Comparison of ENCODE assay signal across 16 cellular contexts in the genomic region with DNA sequence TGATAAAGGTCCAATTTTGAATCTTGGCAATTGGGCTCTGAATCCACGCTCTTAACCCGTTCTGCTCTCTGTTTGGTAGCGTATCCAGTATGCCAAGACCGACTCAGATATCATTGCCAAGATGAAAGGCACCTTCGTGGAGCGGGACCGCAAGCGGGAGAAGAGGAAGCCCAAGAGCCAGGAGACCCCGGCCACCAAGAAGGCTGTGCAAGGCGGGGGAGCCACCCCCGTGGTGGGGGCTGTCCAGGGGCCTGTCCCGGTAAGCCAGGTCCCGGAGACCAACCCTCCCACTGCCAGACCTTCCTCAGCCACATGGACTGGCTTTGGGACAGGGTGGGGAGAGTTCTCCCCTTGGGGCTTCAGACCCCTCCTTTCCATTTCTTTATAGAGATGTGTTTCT. TPM values are rescaled to one million over a fixed set of nuclear protein-coding genes. Genes with fewer than 3 reads are reported as not detected.
DNase-seq lines count a peak whose midpoint lies in the region; ATAC-seq, FAIRE-seq and TF ChIP-seq lines count a peak whose summit lies in the region.
"Had no signal": no experiment of that assay in that cellular context is flagged by ENCODE, and none has a peak within 500 bp of the region (broad histone marks: within the 10 kb centered on the region; RNA-seq: fewer than 3 reads in every experiment).

No MANE protein-coding gene starts in this region.

- H3K36me3 ChIP-seq in HepG2 (replicated peaks in 1 of 2; ENCODE audit: control insufficient read depth in 1 of 2, insufficient read depth in 2 of 2, low read length in 2 of 2), result peaks cover 40 to 82% of the 10 kb centered on the region in 2 experiments
- H3K36me3 ChIP-seq in right lobe of liver, result peaks cover 22 to 84% (median 55%) of the 10 kb centered on the region in 4 donors

- H3K4me2 ChIP-seq in HepG2 (ENCODE audit: low read depth, low read length), result no peak overlapping the region
- H3K4me2 ChIP-seq: BLaER1 treated with 17β-estradiol and CSF1 and Interleukin-3, amounts not matched to agents 10 nM and 100 nM had no signal

- TF ChIP-seq EP300 in HepG2 (IDR thresholded peaks at IDR 0.05; ENCODE audit: low read depth in 2 of 2, low read length in 2 of 2) (no peak), HepG2 (CRISPR knock-in tag; IDR thresholded peaks at IDR 0.05; ENCODE audit: borderline replicate concordance) (no peak)

- H3K4me1 Mint-ChIP-seq in activated T-helper 17 cell treated with anti-CD3 and anti-CD28 coated beads, Interleukin-2, amount 50 U/mL, for 72 hours, result peaks cover 54% of the 10 kb centered on the region
- H3K4me1 Mint-ChIP-seq in memory B cell, result peaks cover 28% of the 10 kb centered on the region

- TF ChIP-seq POLR2A in HepG2 (IDR thresholded peaks at IDR 0.05; ENCODE audit: insufficient read depth in 1 of 2, low read depth in 2 of 2, low read length in 2 of 2) (no peak), right lobe of liver (IDR thresholded peaks at IDR 0.05) (no peak)

- no peak for TF ChIP-seq RAD21 in HepG2 (CRISPR knock-in tag; IDR thresholded peaks at IDR 0.05)

- POLR2A ChIA-PET in HepG2 (lab: Yijun Ruan, JAX), result interaction anchor here (1.7 kb wide), 1 partner anchor 39 kb away, joined by 4 read pairs; no protein-coding TSS in a partner anchor

- H3K36me3 Mint-ChIP-seq in activated T-helper 17 cell treated with anti-CD3 and anti-CD28 coated beads, Interleukin-2, amount 50 U/mL, for 72 hours (ENCODE audit: low read depth), result peaks cover 100% of the 10 kb centered on the region
- peaks cover 54% of the 10 kb centered on the region for H3K36me3 Mint-ChIP-seq in memory B cell

- intact Hi-C loops in HepG2 (cut with micrococcal nuclease; ENCODE audit: unreplicated experiment), result no loop called here
- intact Hi-C loops in right lobe of liver (cut with DNase I), result no loop called here

- no peak overlapping the region for H3K4me3 ChIP-seq in HepG2 (replicated peaks in 1 of 3; ENCODE audit: insufficient read depth in 1 of 3, low read depth in 2 of 3, low read length in 3 of 3)
- no peak overlapping the region for H3K4me3 ChIP-seq in right lobe of liver
- H3K4me3 ChIP-seq: BLaER1 treated with 17β-estradiol and CSF1 and Interleukin-3, amounts not matched to agents 10 nM and 100 nM had no signal

- no peak overlapping the region for H3K9ac ChIP-seq in HepG2 (ENCODE audit: insufficient read depth, low read depth, low read length)
- H3K9ac ChIP-seq: BLaER1 treated with 17β-estradiol and CSF1 and Interleukin-3, amounts not matched to agents 10 nM and 100 nM had no signal

- WGBS in HepG2 (ENCODE audit: low lambda C conversion rate), result 96% methylated on average over 10 of the region's 13 CpGs
- WGBS in right lobe of liver (ENCODE audit: insufficient coverage, low coverage, low lambda C conversion rate, missing lambda C conversion rate), result 83% methylated on average over 1 of the region's 13 CpGs

- peak overlapping the region; percentile 37 for H3K27ac Mint-ChIP-seq in activated T-helper 17 cell treated with anti-CD3 and anti-CD28 coated beads, Interleukin-2, amount 50 U/mL, for 72 hours
- H3K27ac Mint-ChIP-seq in memory B cell, result peak overlapping the region; percentile 48
- H3K27ac Mint-ChIP-seq: B cell had no signal

- H3K27me3 ChIP-seq in HepG2 (ENCODE audit: control insufficient read depth in 1 of 2, insufficient read depth in 2 of 2, low read length in 2 of 2) (no peaks in the 10 kb centered on the region), right lobe of liver (no peaks in the 10 kb centered on the region)
- H3K27me3 ChIP-seq: BLaER1 treated with 17β-estradiol and CSF1 and Interleukin-3, amounts not matched to agents 10 nM and 100 nM had no signal

- CTCF ChIA-PET in HepG2 (lab: Yijun Ruan, JAX; ENCODE audit: low intra/inter-chr PET ratio, low total read pairs), result no interaction called here

- no peak overlapping the region for H3K27ac ChIP-seq in HepG2 (ENCODE audit: extremely low read length, insufficient read depth, low read length)
- no peak overlapping the region for H3K27ac ChIP-seq in right lobe of liver
- H3K27ac ChIP-seq: BLaER1 treated with 17β-estradiol and CSF1 and Interleukin-3, amounts not matched to agents 10 nM and 100 nM had no signal

- DNase-seq in HepG2 (ENCODE audit: low spot score), result no peak
- no peak for DNase-seq in right lobe of liver
- no peak for DNase-seq in memory B cell (ENCODE audit: low spot score in 2 of 2)
- DNase-seq in NAMALWA (ENCODE audit: low spot score), result no peak
- DNase-seq: CD8-positive, alpha-beta memory T cell; COR-L47; H9 had no signal

- peaks cover 36% of the 10 kb centered on the region for H3K79me2 ChIP-seq in HepG2 (ENCODE audit: insufficient read depth, low read length)

- no peak overlapping the region for H2AFZ ChIP-seq in HepG2 (ENCODE audit: low read length)

- H3K4me1 ChIP-seq in HepG2 (ENCODE audit: insufficient read depth, low read length) (peaks cover 30% of the 10 kb centered on the region), right lobe of liver (peaks cover 0 to 26% (median 7%) of the 10 kb centered on the region in 4 donors)

- no peaks in the 10 kb centered on the region for H3K9me3 Mint-ChIP-seq in activated T-helper 17 cell treated with anti-CD3 and anti-CD28 coated beads, Interleukin-2, amount 50 U/mL, for 72 hours
- no peaks in the 10 kb centered on the region for H3K9me3 Mint-ChIP-seq in memory B cell
- H3K9me3 Mint-ChIP-seq: CD8-positive, alpha-beta memory T cell; H9 had no signal

- peaks cover 31% of the 10 kb centered on the region for H4K20me1 ChIP-seq in HepG2 (ENCODE audit: insufficient read depth, low read length)

- peak overlapping the region; percentile 2 for H3K4me3 Mint-ChIP-seq in activated T-helper 17 cell treated with anti-CD3 and anti-CD28 coated beads, Interleukin-2, amount 50 U/mL, for 72 hours
- no peak overlapping the region for H3K4me3 Mint-ChIP-seq in memory B cell
- H3K4me3 Mint-ChIP-seq: B cell; CD8-positive, alpha-beta memory T cell; H9 had no signal

- no peak for FAIRE-seq in HepG2 (lab: Jason Lieb, UNC)
- FAIRE-seq: D721Med, G401.6, GM12891, H1 had no signal

- no TSS peak for BruUV-seq in HepG2 (replicated peaks; lab: Mats Ljungman, UMichigan)

- H3K27me3 Mint-ChIP-seq in activated T-helper 17 cell treated with anti-CD3 and anti-CD28 coated beads, Interleukin-2, amount 50 U/mL, for 72 hours, result no peaks in the 10 kb centered on the region
- H3K27me3 Mint-ChIP-seq in memory B cell, result no peaks in the 10 kb centered on the region
- H3K27me3 Mint-ChIP-seq: B cell; CD8-positive, alpha-beta memory T cell had no signal

- no peak for TF ChIP-seq CTCF in HepG2 (CRISPR knock-in tag; IDR thresholded peaks at IDR 0.05)
- no peak for TF ChIP-seq CTCF in right lobe of liver (IDR thresholded peaks at IDR 0.05)

- in situ Hi-C loops in HepG2 (cut with HindIII; ENCODE audit: extremely low pct_ligation_motif_present, low pct_unique_long_range_greater_than_20kb), result no loop called here

- H3K9me3 ChIP-seq in HepG2 (ENCODE audit: low read length) (no peaks in the 10 kb centered on the region), right lobe of liver (no peaks in the 10 kb centered on the region)
- H3K9me3 ChIP-seq: BLaER1 treated with 17β-estradiol and CSF1 and Interleukin-3, amounts not matched to agents 10 nM and 100 nM had no signal

- no peak for ATAC-seq in HepG2
- ATAC-seq in right lobe of liver, result no peak
- no peak for ATAC-seq in activated T-helper 17 cell treated with anti-CD3 and anti-CD28 coated beads, Interleukin-2, amount 50 U/mL, for 72 hours (replicated peaks)
- no peak for ATAC-seq in memory B cell (ENCODE audit: low read depth)
- ATAC-seq in GM21723 (IDR thresholded peaks at IDR 0.05; ENCODE audit: unreplicated experiment), result no peak

RNA-seq across cellular contexts. Expression of a gene that starts 8.3 kb away (rescaled TPM):
- total RNA-seq in HepG2 (2016; rRNA removed; fragmentation: Illumina TruSeq; extraction: Trizol) (55.6 and 59.6 TPM in 2 replicates), right lobe of liver (10 to 100 TPM; 21.4 to 33.1 (median 24.7) TPM)
- 30.9 and 37.5 TPM in 2 replicates for total RNA-seq in HepG2 (2016; cell fraction: cytosol; rRNA removed; fragmentation: Illumina TruSeq; extraction: Trizol; ENCODE audit: low read depth)
- total RNA-seq in HepG2 (2016; cell fraction: insoluble cytoplasmic fraction; rRNA removed; fragmentation: Illumina TruSeq; extraction: Trizol), result 43.3 and 60.9 TPM in 2 replicates
- 30.2 and 35.2 TPM in 2 replicates for total RNA-seq in HepG2 (2016; cell fraction: membrane; rRNA removed; fragmentation: Illumina TruSeq; extraction: Trizol)
- total RNA-seq in HepG2 (2016; cell fraction: nucleus; rRNA removed; fragmentation: Illumina TruSeq; extraction: Trizol), result 40.9 and 42.9 TPM in 2 replicates
- 111 and 162 TPM in 2 replicates for polyA plus RNA-seq in HepG2 (2011; rRNA removed)
- polyA plus RNA-seq in HepG2 (2011; cell fraction: cytosol; rRNA removed), result 36.8 and 67.8 TPM in 2 replicates
- polyA plus RNA-seq in HepG2 (2011; cell fraction: nucleus; rRNA removed), result 112 and 136 TPM in 2 replicates
- polyA plus RNA-seq in HepG2 (2012), result 55.3 and 58.7 TPM in 2 replicates
- polyA plus RNA-seq in HepG2 (2016; cell fraction: cytosol; fragmentation: Illumina TruSeq; extraction: Trizol; ENCODE audit: low read depth), result 31.4 and 37.9 TPM in 2 replicates
- 87.1 and 104 TPM in 2 replicates for polyA plus RNA-seq in HepG2 (2016; cell fraction: insoluble cytoplasmic fraction; fragmentation: Illumina TruSeq; extraction: Trizol; ENCODE audit: low read depth)
- polyA plus RNA-seq in HepG2 (2016; cell fraction: membrane; fragmentation: Illumina TruSeq; extraction: Trizol; ENCODE audit: low read depth), result 41.6 and 53.2 TPM in 2 replicates
- polyA plus RNA-seq in HepG2 (2016; cell fraction: nucleus; fragmentation: Illumina TruSeq; extraction: Trizol; ENCODE audit: insufficient read depth, low read depth), result 106 and 112 TPM in 2 replicates
- polyA minus RNA-seq in HepG2 (2011; rRNA and poly(A)+ RNA removed; ENCODE audit: low replicate concordance), result 182 and 255 TPM in 2 replicates
- 80.0 and 106 TPM in 2 replicates for polyA minus RNA-seq in HepG2 (2011; cell fraction: cytosol; rRNA and poly(A)+ RNA removed)
- polyA minus RNA-seq in HepG2 (2011; cell fraction: nucleus; rRNA and poly(A)+ RNA removed), result 49.1 and 73.4 TPM in 2 replicates
- 100 to 1,000 TPM; 171 to 175 TPM for total RNA-seq in activated T-helper 17 cell treated with anti-CD3 and anti-CD28 coated beads, Interleukin-2, amount 50 U/mL, for 72 hours

RNA-seq across cellular contexts. Expression of a gene that starts 9.1 kb away (rescaled TPM):
- total RNA-seq in HepG2 (2016; rRNA removed; fragmentation: Illumina TruSeq; extraction: Trizol) (2.2 and 3.9 TPM in 2 replicates), right lobe of liver (10 to 100 TPM in 2 of 6 experiments, 1 to 10 TPM in 4; 2.9 to 11.2 (median 4.4) TPM)
- 2.1 and 5.1 TPM in 2 replicates for total RNA-seq in HepG2 (2016; cell fraction: cytosol; rRNA removed; fragmentation: Illumina TruSeq; extraction: Trizol; ENCODE audit: low read depth)
- total RNA-seq in HepG2 (2016; cell fraction: insoluble cytoplasmic fraction; rRNA removed; fragmentation: Illumina TruSeq; extraction: Trizol), result 2.2 and 3.3 TPM in 2 replicates
- total RNA-seq in HepG2 (2016; cell fraction: membrane; rRNA removed; fragmentation: Illumina TruSeq; extraction: Trizol), result 4.4 and 4.8 TPM in 2 replicates
- total RNA-seq in HepG2 (2016; cell fraction: nucleus; rRNA removed; fragmentation: Illumina TruSeq; extraction: Trizol), result 3.9 and 4.4 TPM in 2 replicates
- 7.9 and 11.3 TPM in 2 replicates for polyA plus RNA-seq in HepG2 (2011; rRNA removed)
- 4.7 and 5.7 TPM in 2 replicates for polyA plus RNA-seq in HepG2 (2011; cell fraction: cytosol; rRNA removed)
- 30.8 and 31.7 TPM in 2 replicates for polyA plus RNA-seq in HepG2 (2011; cell fraction: nucleus; rRNA removed)
- polyA plus RNA-seq in HepG2 (2012), result 13.1 and 16.5 TPM in 2 replicates
- polyA plus RNA-seq in HepG2 (2016; cell fraction: cytosol; fragmentation: Illumina TruSeq; extraction: Trizol; ENCODE audit: low read depth), result 4.5 and 4.7 TPM in 2 replicates
- 10.5 and 13.7 TPM in 2 replicates for polyA plus RNA-seq in HepG2 (2016; cell fraction: insoluble cytoplasmic fraction; fragmentation: Illumina TruSeq; extraction: Trizol; ENCODE audit: low read depth)
- polyA plus RNA-seq in HepG2 (2016; cell fraction: membrane; fragmentation: Illumina TruSeq; extraction: Trizol; ENCODE audit: low read depth), result 12.4 and 14.6 TPM in 2 replicates
- 46.1 and 49.5 TPM in 2 replicates for polyA plus RNA-seq in HepG2 (2016; cell fraction: nucleus; fragmentation: Illumina TruSeq; extraction: Trizol; ENCODE audit: insufficient read depth, low read depth)
- 11.2 and 11.8 TPM in 2 replicates for polyA minus RNA-seq in HepG2 (2011; rRNA and poly(A)+ RNA removed; ENCODE audit: low replicate concordance)
- polyA minus RNA-seq in HepG2 (2011; cell fraction: cytosol; rRNA and poly(A)+ RNA removed), result 8.1 and 9.0 TPM in 2 replicates
- 5.2 and 5.3 TPM in 2 replicates for polyA minus RNA-seq in HepG2 (2011; cell fraction: nucleus; rRNA and poly(A)+ RNA removed)
- 10 to 100 TPM; 13.0 to 16.6 TPM for total RNA-seq in activated T-helper 17 cell treated with anti-CD3 and anti-CD28 coated beads, Interleukin-2, amount 50 U/mL, for 72 hours

RNA-seq across cellular contexts. Expression of a gene that starts 16.0 kb away (rescaled TPM):
- total RNA-seq in HepG2 (2016; rRNA removed; fragmentation: Illumina TruSeq; extraction: Trizol) (not detected in 2 replicates), right lobe of liver (1 to 10 TPM in 2 of 6 experiments, under 1 TPM in 1, not detected in 3; 0.86 to 1.9 (median 1.1) TPM)
- not detected in 2 replicates for total RNA-seq in HepG2 (2016; cell fraction: cytosol; rRNA removed; fragmentation: Illumina TruSeq; extraction: Trizol; ENCODE audit: low read depth)
- total RNA-seq in HepG2 (2016; cell fraction: insoluble cytoplasmic fraction; rRNA removed; fragmentation: Illumina TruSeq; extraction: Trizol), result not detected in 2 replicates
- not detected in 2 replicates for total RNA-seq in HepG2 (2016; cell fraction: membrane; rRNA removed; fragmentation: Illumina TruSeq; extraction: Trizol)
- not detected in 2 replicates for total RNA-seq in HepG2 (2016; cell fraction: nucleus; rRNA removed; fragmentation: Illumina TruSeq; extraction: Trizol)
- polyA plus RNA-seq in HepG2 (2011; rRNA removed), result 0.61 and 2.5 TPM in 2 replicates
- polyA plus RNA-seq in HepG2 (2011; cell fraction: cytosol; rRNA removed), result 0.25 TPM in 1 of 2 replicates, not detected in the other
- polyA plus RNA-seq in HepG2 (2011; cell fraction: nucleus; rRNA removed), result 1.1 and 5.8 TPM in 2 replicates
- polyA plus RNA-seq in HepG2 (2012), result 1.5 and 1.6 TPM in 2 replicates
- not detected in 2 replicates for polyA plus RNA-seq in HepG2 (2016; cell fraction: cytosol; fragmentation: Illumina TruSeq; extraction: Trizol; ENCODE audit: low read depth)
- not detected in 2 replicates for polyA plus RNA-seq in HepG2 (2016; cell fraction: insoluble cytoplasmic fraction; fragmentation: Illumina TruSeq; extraction: Trizol; ENCODE audit: low read depth)
- polyA plus RNA-seq in HepG2 (2016; cell fraction: membrane; fragmentation: Illumina TruSeq; extraction: Trizol; ENCODE audit: low read depth), result not detected in 2 replicates
- polyA plus RNA-seq in HepG2 (2016; cell fraction: nucleus; fragmentation: Illumina TruSeq; extraction: Trizol; ENCODE audit: insufficient read depth, low read depth), result not detected in 2 replicates
- polyA minus RNA-seq in HepG2 (2011; rRNA and poly(A)+ RNA removed; ENCODE audit: low replicate concordance), result 1.6 TPM in 1 of 2 replicates, not detected in the other
- polyA minus RNA-seq in HepG2 (2011; cell fraction: cytosol; rRNA and poly(A)+ RNA removed), result not detected in 2 replicates
- polyA minus RNA-seq in HepG2 (2011; cell fraction: nucleus; rRNA and poly(A)+ RNA removed), result 1.7 and 4.5 TPM in 2 replicates
- 1 to 10 TPM in 1 of 2 donors, not detected in 1; 5.7 TPM for total RNA-seq in activated T-helper 17 cell treated with anti-CD3 and anti-CD28 coated beads, Interleukin-2, amount 50 U/mL, for 72 hours
- total RNA-seq: A172, H1, H9 had no signal
- polyA plus RNA-seq: CD8-positive, alpha-beta memory T cell; H1 had no signal

RNA-seq across cellular contexts. Expression of a gene that starts 18.7 kb away (rescaled TPM):
- total RNA-seq in HepG2 (2016; rRNA removed; fragmentation: Illumina TruSeq; extraction: Trizol), result 2.2 and 3.3 TPM in 2 replicates
- total RNA-seq in HepG2 (2016; cell fraction: cytosol; rRNA removed; fragmentation: Illumina TruSeq; extraction: Trizol; ENCODE audit: low read depth), result 1.3 and 2.3 TPM in 2 replicates
- 2.1 and 3.5 TPM in 2 replicates for total RNA-seq in HepG2 (2016; cell fraction: insoluble cytoplasmic fraction; rRNA removed; fragmentation: Illumina TruSeq; extraction: Trizol)
- 2.2 and 2.4 TPM in 2 replicates for total RNA-seq in HepG2 (2016; cell fraction: membrane; rRNA removed; fragmentation: Illumina TruSeq; extraction: Trizol)
- total RNA-seq in HepG2 (2016; cell fraction: nucleus; rRNA removed; fragmentation: Illumina TruSeq; extraction: Trizol), result 3.3 and 4.5 TPM in 2 replicates
- 5.4 and 6.1 TPM in 2 replicates for polyA plus RNA-seq in HepG2 (2011; rRNA removed)
- polyA plus RNA-seq in HepG2 (2011; cell fraction: cytosol; rRNA removed), result 8.5 and 11.8 TPM in 2 replicates
- 11.9 and 12.0 TPM in 2 replicates for polyA plus RNA-seq in HepG2 (2011; cell fraction: nucleus; rRNA removed)
- polyA plus RNA-seq in HepG2 (2012), result 4.2 and 5.6 TPM in 2 replicates
- 3.1 and 4.5 TPM in 2 replicates for polyA plus RNA-seq in HepG2 (2016; cell fraction: cytosol; fragmentation: Illumina TruSeq; extraction: Trizol; ENCODE audit: low read depth)
- polyA plus RNA-seq in HepG2 (2016; cell fraction: insoluble cytoplasmic fraction; fragmentation: Illumina TruSeq; extraction: Trizol; ENCODE audit: low read depth), result 3.4 and 4.4 TPM in 2 replicates
- 3.8 and 3.9 TPM in 2 replicates for polyA plus RNA-seq in HepG2 (2016; cell fraction: membrane; fragmentation: Illumina TruSeq; extraction: Trizol; ENCODE audit: low read depth)
- polyA plus RNA-seq in HepG2 (2016; cell fraction: nucleus; fragmentation: Illumina TruSeq; extraction: Trizol; ENCODE audit: insufficient read depth, low read depth), result 13.8 and 16.0 TPM in 2 replicates
- polyA minus RNA-seq in HepG2 (2011; rRNA and poly(A)+ RNA removed; ENCODE audit: low replicate concordance), result 2.7 and 3.9 TPM in 2 replicates
- polyA minus RNA-seq in HepG2 (2011; cell fraction: cytosol; rRNA and poly(A)+ RNA removed), result 1.9 and 3.3 TPM in 2 replicates
- 1.9 and 2.2 TPM in 2 replicates for polyA minus RNA-seq in HepG2 (2011; cell fraction: nucleus; rRNA and poly(A)+ RNA removed)
- 10 to 100 TPM in 3 of 6 experiments, 1 to 10 TPM in 3; 6.4 to 17.2 (median 10.2) TPM for total RNA-seq in right lobe of liver
- 10 to 100 TPM; 29.0 to 31.3 TPM for total RNA-seq in activated T-helper 17 cell treated with anti-CD3 and anti-CD28 coated beads, Interleukin-2, amount 50 U/mL, for 72 hours

RNA-seq across cellular contexts. Expression of a gene that starts 39.6 kb away (rescaled TPM):
- total RNA-seq in HepG2 (2016; rRNA removed; fragmentation: Illumina TruSeq; extraction: Trizol), result 32.4 and 40.8 TPM in 2 replicates
- 19.0 and 19.4 TPM in 2 replicates for total RNA-seq in HepG2 (2016; cell fraction: cytosol; rRNA removed; fragmentation: Illumina TruSeq; extraction: Trizol; ENCODE audit: low read depth)
- total RNA-seq in HepG2 (2016; cell fraction: insoluble cytoplasmic fraction; rRNA removed; fragmentation: Illumina TruSeq; extraction: Trizol), result 37.6 and 41.3 TPM in 2 replicates
- 39.4 and 40.9 TPM in 2 replicates for total RNA-seq in HepG2 (2016; cell fraction: membrane; rRNA removed; fragmentation: Illumina TruSeq; extraction: Trizol)
- 27.3 and 29.2 TPM in 2 replicates for total RNA-seq in HepG2 (2016; cell fraction: nucleus; rRNA removed; fragmentation: Illumina TruSeq; extraction: Trizol)
- 16.5 and 25.4 TPM in 2 replicates for polyA plus RNA-seq in HepG2 (2011; rRNA removed)
- 16.4 and 23.8 TPM in 2 replicates for polyA plus RNA-seq in HepG2 (2011; cell fraction: cytosol; rRNA removed)
- 38.7 and 44.6 TPM in 2 replicates for polyA plus RNA-seq in HepG2 (2011; cell fraction: nucleus; rRNA removed)
- 14.0 and 22.0 TPM in 2 replicates for polyA plus RNA-seq in HepG2 (2012)
- 13.6 and 14.2 TPM in 2 replicates for polyA plus RNA-seq in HepG2 (2016; cell fraction: cytosol; fragmentation: Illumina TruSeq; extraction: Trizol; ENCODE audit: low read depth)
- polyA plus RNA-seq in HepG2 (2016; cell fraction: insoluble cytoplasmic fraction; fragmentation: Illumina TruSeq; extraction: Trizol; ENCODE audit: low read depth), result 31.3 and 33.0 TPM in 2 replicates
- 24.9 and 27.6 TPM in 2 replicates for polyA plus RNA-seq in HepG2 (2016; cell fraction: membrane; fragmentation: Illumina TruSeq; extraction: Trizol; ENCODE audit: low read depth)
- 40.6 and 43.6 TPM in 2 replicates for polyA plus RNA-seq in HepG2 (2016; cell fraction: nucleus; fragmentation: Illumina TruSeq; extraction: Trizol; ENCODE audit: insufficient read depth, low read depth)
- 38.0 and 66.8 TPM in 2 replicates for polyA minus RNA-seq in HepG2 (2011; rRNA and poly(A)+ RNA removed; ENCODE audit: low replicate concordance)
- 9.9 and 12.8 TPM in 2 replicates for polyA minus RNA-seq in HepG2 (2011; cell fraction: cytosol; rRNA and poly(A)+ RNA removed)
- 16.5 and 19.2 TPM in 2 replicates for polyA minus RNA-seq in HepG2 (2011; cell fraction: nucleus; rRNA and poly(A)+ RNA removed)
- total RNA-seq in right lobe of liver, result 10 to 100 TPM; 34.5 to 47.0 (median 37.4) TPM
- total RNA-seq in activated T-helper 17 cell treated with anti-CD3 and anti-CD28 coated beads, Interleukin-2, amount 50 U/mL, for 72 hours, result 10 to 100 TPM; 78.1 to 86.8 TPM
